Comparison of ENCODE assay signal across 8 cellular contexts in genomic region chr10:96747734-96748550, GRCh38. TPM values are rescaled to one million over a fixed set of nuclear protein-coding genes. Genes with fewer than 3 reads are reported as not detected.
DNase-seq lines count a peak whose midpoint lies in the region; ATAC-seq, FAIRE-seq and TF ChIP-seq lines count a peak whose summit lies in the region.

No MANE protein-coding gene starts in this region.

- no peak overlapping the region for H2AFZ ChIP-seq in Karpas-422 (ENCODE audit: low read length)

- no peaks in the 10 kb centered on the region for H3K9me3 ChIP-seq in Karpas-422 (ENCODE audit: low read length)

- H3K27me3 ChIP-seq in Karpas-422 (ENCODE audit: low read length): no peaks in the 10 kb centered on the region

- H3K79me2 ChIP-seq in Karpas-422 (ENCODE audit: low read length): peaks cover 56% of the 10 kb centered on the region

- no peak for TF ChIP-seq CTCF in omental fat pad (IDR thresholded peaks at IDR 0.05)

- H3K4me1 ChIP-seq in Karpas-422 (ENCODE audit: low read length): peaks cover 76% of the 10 kb centered on the region

- peak overlapping the region; percentile 54 for H3K9ac ChIP-seq in Karpas-422 (ENCODE audit: low read length)

- H3K36me3 ChIP-seq in Karpas-422 (ENCODE audit: insufficient read depth, low read length): peaks cover 9% of the 10 kb centered on the region; the same call in 1 of the 2 replicates

- no peak overlapping the region; the same call in 1 of the 2 replicates for H3K4me3 ChIP-seq in Karpas-422 (ENCODE audit: low read length)

- DNase-seq in Karpas-422 (peak; percentile 53), globus pallidus (ENCODE audit: low spot score) (peak; percentile 28), omental fat pad (ENCODE audit: low spot score) (no peak), NCI-H748 treated with DMSO at 0.1 percent for 48 hours (lab: John Stamatoyannopoulos, UW) (no peak), HTR-8/SVneo (ENCODE audit: insufficient read length, low spot score) (no peak)
- DNase-seq in activated effector memory CD4-positive, alpha-beta T cell treated with Interleukin-2 at 50 U/mL for 16 hours: no peak

- peak; percentile 28 for TF ChIP-seq POLR2A in GM18505 (IDR thresholded peaks at IDR 0.05; ENCODE audit: borderline replicate concordance, extremely low read depth, insufficient read depth, insufficient read length)

- no peaks in the 10 kb centered on the region for H4K20me1 ChIP-seq in Karpas-422 (ENCODE audit: insufficient read depth, low read depth, low read length)

- H3K4me2 ChIP-seq in Karpas-422 (ENCODE audit: low read depth, low read length, poor library complexity, severe bottlenecking): peak overlapping the region; percentile 41

- peak overlapping the region; percentile 90 for H3K27ac ChIP-seq in Karpas-422 (ENCODE audit: low read length)

- peak; percentile 70 for ATAC-seq in GM18505 (IDR thresholded peaks at IDR 0.05; ENCODE audit: unreplicated experiment)
- ATAC-seq in GM21825 (IDR thresholded peaks at IDR 0.05; ENCODE audit: unreplicated experiment): peak; percentile 80
- no peak for ATAC-seq in omental fat pad (ENCODE audit: low FRiP score)

- no peak for FAIRE-seq in HTR-8/SVneo (lab: Jason Lieb, UNC)

- no peaks in the 10 kb centered on the region for H3K9me2 ChIP-seq in Karpas-422 (replicated peaks; ENCODE audit: insufficient read depth, low read length)

RNA-seq across cellular contexts. Expression of gene PIK3AP1, which starts 27.6 kb away (rescaled TPM):
- 131 and 162 TPM in 2 replicates for total RNA-seq in Karpas-422 (2014; rRNA removed; shearing (Covaris generic); ENCODE audit: low replicate concordance)
- total RNA-seq in omental fat pad: 10 to 100 TPM; 16.6 to 34.7 (median 29.7) TPM

Comparison
In these comparisons a context has a peak if more than half of its experiments do, and no peak if none do; other contexts are left out.
1. DNase-seq: peak in Karpas-422 (single experiment) and globus pallidus (single experiment); none in omental fat pad (single experiment), activated effector memory CD4-positive, alpha-beta T cell treated with Interleukin-2 at 50 U/mL for 16 hours (single experiment), NCI-H748 treated with DMSO at 0.1 percent for 48 hours (single experiment) and HTR-8/SVneo (single experiment).